8 cellular contexts compared by ENCODE assay signal in genomic region chr12:110937104-110937641, GRCh38. TPM values are rescaled to one million over a fixed set of nuclear protein-coding genes. Genes with fewer than 3 reads are reported as not detected.
A peak's percentile ranks its signal among the peaks of the same experiment; 100 is the strongest.
DNase-seq lines count a peak whose midpoint lies in the region; ATAC-seq and TF ChIP-seq lines count a peak whose summit lies in the region.

No MANE protein-coding gene starts in this region.

- H3K23ac ChIP-seq in H9 (ENCODE audit: insufficient read length, low read depth, low read length), result no peak overlapping the region

- H3K4me1 Mint-ChIP-seq in H9 (peaks cover 55 to 58% of the 10 kb centered on the region in 2 experiments), neural crest cell (peaks cover 7% of the 10 kb centered on the region)

- peak overlapping the region; percentile 73; the same call in 1 of the 2 replicates for H3K14ac ChIP-seq in H9 (ENCODE audit: insufficient read depth, low read length)

- H3K79me2 ChIP-seq in H9 (ENCODE audit: insufficient read depth, low read length), result no peaks in the 10 kb centered on the region; the same call in 1 of the 2 replicates

- no peak overlapping the region for H3K56ac ChIP-seq in H9 (ENCODE audit: insufficient read length, low read depth, low read length)

- peaks cover 4% of the 10 kb centered on the region for H3K23me2 ChIP-seq in H9 (ENCODE audit: insufficient read length, low read depth, low read length, poor library complexity, severe bottlenecking)

- peak overlapping the region; percentile 34 for H3K9ac ChIP-seq in H9 (ENCODE audit: extremely low read depth, insufficient read length, low read length)

- H3K27ac Mint-ChIP-seq in H9 (peak overlapping the region; percentile 97 to 99 (median 98)), neural crest cell (ENCODE audit: unreplicated experiment) (no peak overlapping the region)

- no peaks in the 10 kb centered on the region for H3K27me3 ChIP-seq in H9 (ENCODE audit: insufficient read depth, low read length)
- no peaks in the 10 kb centered on the region for H3K27me3 ChIP-seq in testis

- no peak overlapping the region for H4K8ac ChIP-seq in H9 (replicated peaks; ENCODE audit: insufficient read length, low read depth, low read length)

- peak; percentile 17 for DNase-seq in AG10803 (ENCODE audit: low read depth)
- DNase-seq in H9, result peak; percentile 97
- peak; percentile 30 for DNase-seq in NOMO-1 treated with DMSO at 0.1 percent for 48 hours (lab: John Stamatoyannopoulos, UW; ENCODE audit: unreplicated experiment)
- peak; percentile 70 for DNase-seq in activated T-cell treated with anti-CD3 and anti-CD28 coated beads, Interleukin-2, amount 50 U/mL, for 1 hour
- DNase-seq in fibroblast of peridontal ligament (ENCODE audit: extremely low read depth), result peak; percentile 27
- DNase-seq in neural crest cell (ENCODE audit: low read depth, low spot score), result peak; percentile 82
- DNase-seq in testis, result peak; percentile 67

- intact Hi-C loops in testis (cut with DNase I; ENCODE audit: low total_unique reads), result loop anchor here (10.0 kb wide), 1 partner anchor 368 kb away; no protein-coding TSS in a partner anchor

- H4K91ac ChIP-seq in H9 (ENCODE audit: insufficient read length, low read depth, low read length), result no peak overlapping the region

- no peak overlapping the region for H2BK120ac ChIP-seq in H9 (ENCODE audit: low read depth, low read length, poor library complexity, severe bottlenecking)

- peak overlapping the region; percentile 76 for H3K4me2 ChIP-seq in H9 (ENCODE audit: insufficient read depth, insufficient read length, low read length)

- H2BK20ac ChIP-seq in H9 (ENCODE audit: low read depth, low read length, poor library complexity, severe bottlenecking), result no peak overlapping the region

- TF ChIP-seq POLR2A in testis (IDR thresholded peaks at IDR 0.05), result no peak

- H3K27ac ChIP-seq in H9 (ENCODE audit: insufficient read length, low read depth, low read length) (peak overlapping the region; percentile 91), testis (no peak overlapping the region)

- H2AK5ac ChIP-seq in H9 (ENCODE audit: insufficient read length, low read length), result no peak overlapping the region

- H4K20me1 ChIP-seq in H9 (ENCODE audit: control insufficient read depth, insufficient read depth, insufficient read length), result no peaks in the 10 kb centered on the region

- H3K9me3 ChIP-seq in H9 (ENCODE audit: control insufficient read depth, low read depth, low read length) (no peaks in the 10 kb centered on the region), testis (no peaks in the 10 kb centered on the region)

- no peak overlapping the region for H2BK15ac ChIP-seq in H9 (ENCODE audit: low read depth, low read length)

- H3K4me1 ChIP-seq in H9 (ENCODE audit: insufficient read depth, low read length) (peaks cover 5% of the 10 kb centered on the region; the same call in 1 of the 2 replicates), testis (no peaks in the 10 kb centered on the region)

- TF ChIP-seq CTCF in AG10803 (conservative IDR thresholded peaks at IDR 0.05; ENCODE audit: low read length) (peak; percentile 86), H9 (conservative IDR thresholded peaks at IDR 0.05) (peak; percentile 95), neural crest cell (conservative IDR thresholded peaks at IDR 0.05) (peak; percentile 95), testis (IDR thresholded peaks at IDR 0.05) (peak; percentile 80 to 96 (median 87))

- H3K36me3 ChIP-seq in testis (ENCODE audit: low read depth, missing control alignments), result no peaks in the 10 kb centered on the region

- no peak overlapping the region for H4K5ac ChIP-seq in H9 (ENCODE audit: insufficient read length, low read depth, low read length)

- no peak overlapping the region for H3K18ac ChIP-seq in H9 (ENCODE audit: insufficient read length, low read depth, low read length)

- H2BK12ac ChIP-seq in H9 (ENCODE audit: insufficient read length, low read depth, low read length), result no peak overlapping the region

- H3K4me3 ChIP-seq in AG10803 (ENCODE audit: low read length) (no peak overlapping the region), testis (peak overlapping the region in 1 of 2 donors; percentile 15)

- no peak overlapping the region for H2AFZ ChIP-seq in H9 (ENCODE audit: low read length)

- H3K9me3 Mint-ChIP-seq in H9 (peaks cover 0 to 8% of the 10 kb centered on the region in 2 experiments; a peak in 1 of 5 replicates), neural crest cell (no peaks in the 10 kb centered on the region)

- ATAC-seq in HG03460 (IDR thresholded peaks at IDR 0.05; ENCODE audit: unreplicated experiment), result no peak

- no peak overlapping the region for H2BK5ac ChIP-seq in H9 (ENCODE audit: insufficient read length, low read length)

- peaks cover 0 to 22% (median 2%) of the 10 kb centered on the region in 3 experiments; a peak in 5 of 7 replicates for H3K36me3 Mint-ChIP-seq in H9 (ENCODE audit: insufficient read depth in 1 of 3, low read depth in 3 of 3)
- no peaks in the 10 kb centered on the region for H3K36me3 Mint-ChIP-seq in neural crest cell (ENCODE audit: low read depth)

- H3K79me1 ChIP-seq in H9 (ENCODE audit: insufficient read depth, low read depth, low read length, poor library complexity, severe bottlenecking), result no peaks in the 10 kb centered on the region

- H3K27me3 Mint-ChIP-seq in H9 (ENCODE audit: low read depth), result no peaks in the 10 kb centered on the region
- peaks cover 61% of the 10 kb centered on the region for H3K27me3 Mint-ChIP-seq in neural crest cell (ENCODE audit: low read depth)

- no CpG with 5 or more reads among the region's 21 CpGs for WGBS in H9 (ENCODE audit: extremely low coverage, insufficient read length, low lambda C conversion rate)
- WGBS in testis, 2 donors, result 2 to 5% methylated on average over 13 to 21 of the region's 21 CpGs

- H3K4me3 Mint-ChIP-seq in H9 (peak overlapping the region; percentile 71 to 83), neural crest cell (no peak overlapping the region)

- H3T11ph ChIP-seq in H9 (ENCODE audit: low read length), result no peak overlapping the region

- H3K4ac ChIP-seq in H9 (ENCODE audit: low read depth, low read length), result no peak overlapping the region

RNA-seq across cellular contexts. Expression of gene MYL2, which starts 16.8 kb away (rescaled TPM):
- not detected in 2 replicates for total RNA-seq in H9 (2021)
- not detected in 2 replicates for total RNA-seq in neural crest cell
- total RNA-seq in testis, result 1 to 10 TPM in 1 of 2 donors, under 1 TPM in 1; 0.55 to 1.9 TPM
- polyA plus RNA-seq in testis (ENCODE audit: insufficient read depth, low read depth, low replicate concordance), result 131 TPM

Comparison
In these comparisons a context has a peak if more than half of its experiments do, and no peak if none do; other contexts are left out.
1. DNase-seq: peak in every context shown above with its lines; median percentile 97 in H9; 82 in neural crest cell; 70 in activated T-cell treated with anti-CD3 and anti-CD28 coated beads, Interleukin-2, amount 50 U/mL, for 1 hour; 67 in testis; 30 in NOMO-1 treated with DMSO at 0.1 percent for 48 hours; 27 in fibroblast of peridontal ligament; 17 in AG10803.